8 cellular contexts compared by ENCODE assay signal in genomic region chr1:147641695-147642592, GRCh38. TPM values are rescaled to one million over a fixed set of nuclear protein-coding genes. Genes with fewer than 3 reads are reported as not detected.
DNase-seq lines count a peak whose midpoint lies in the region; TF ChIP-seq lines count a peak whose summit lies in the region.

No MANE protein-coding gene starts in this region.

- peak; percentile 36 to 60 for DNase-seq in AML-193 (lab: John Stamatoyannopoulos, UW)
- DNase-seq in GM13977 (ENCODE audit: low spot score), result peak; percentile 49
- DNase-seq in NCI-H2171 treated with DMSO at 0.1 percent for 48 hours (lab: John Stamatoyannopoulos, UW), result peak; percentile 18
- peak; percentile 42 to 62 for DNase-seq in activated CD4-positive, alpha-beta T cell treated with anti-CD3 and anti-CD28 coated beads, Interleukin-2, amount 50 U/mL, for 48 hours
- peak; percentile 27 to 62 for DNase-seq in fibroblast of lung (ENCODE audit: low read depth in 2 of 2)
- peak in 2 of 5 donors; percentile 28 to 53 for DNase-seq in ovary
- no peak for DNase-seq in ecto neural progenitor cell (ENCODE audit: low spot score)
- DNase-seq in GF-D8 (lab: John Stamatoyannopoulos, UW), result no peak

- no peak overlapping the region for H3K4me2 ChIP-seq in fibroblast of lung (ENCODE audit: extremely low read depth, insufficient read depth, low read length)

- in situ Hi-C loops in GM13977 (cut with MboI; ENCODE audit: low pct_unique_long_range_greater_than_20kb, low sequenced_read_pairs, unreplicated experiment), result loop anchor here (25.0 kb wide), 1 partner anchor 380 kb away; no protein-coding TSS in a partner anchor

- no peak overlapping the region for H3K9ac ChIP-seq in fibroblast of lung (ENCODE audit: insufficient read depth, low read length)

- H3K27ac ChIP-seq in fibroblast of lung (ENCODE audit: insufficient read depth, low read length) (no peak overlapping the region), ovary (no peak overlapping the region)

- no peak for TF ChIP-seq POLR2A in ovary (IDR thresholded peaks at IDR 0.05)

- H3K4me1 ChIP-seq in fibroblast of lung (ENCODE audit: control insufficient read depth, extremely low read depth, insufficient read depth, low read length) (no peaks in the 10 kb centered on the region), ovary (ENCODE audit: insufficient read depth) (no peaks in the 10 kb centered on the region)

- H3K4me3 ChIP-seq in fibroblast of lung (replicated peaks in 1 of 4; ENCODE audit: control extremely low read depth in 1 of 4, insufficient read depth in 1 of 4, low read depth in 3 of 4, low read length in 4 of 4) (no peak overlapping the region), ovary (no peak overlapping the region)

- WGBS in ovary, 3 donors, result 64 to 70% (median 65%) methylated on average over 17 of the region's 17 CpGs

- intact Hi-C loops in ovary (cut with DNase I), result loop anchor here in 2 of 4 donors (5.0 to 10.0 kb wide), 3 partner anchors 145 to 367 kb away; no protein-coding TSS in a partner anchor

- TF ChIP-seq CTCF in GM13977 (IDR thresholded peaks at IDR 0.05; ENCODE audit: extremely low read depth, insufficient read depth, missing control alignments) (peak; percentile 79), fibroblast of lung (conservative IDR thresholded peaks at IDR 0.05 in 1 of 2, IDR thresholded peaks at IDR 0.05 in 1 of 2; ENCODE audit: low read depth in 1 of 2, low read length in 2 of 2) (peak; percentile 87 to 93), ovary (IDR thresholded peaks at IDR 0.05) (peak; percentile 40 to 54 (median 52))

- no peaks in the 10 kb centered on the region for H4K20me1 ChIP-seq in fibroblast of lung (ENCODE audit: control insufficient read depth, extremely low read depth, insufficient read depth, low read length)

- no peak for TF ChIP-seq EP300 in ovary (IDR thresholded peaks at IDR 0.05)

- H3K9me3 ChIP-seq in fibroblast of lung (ENCODE audit: control insufficient read depth, insufficient read depth, low read depth, low read length), result no peaks in the 10 kb centered on the region
- no peaks in the 10 kb centered on the region for H3K9me3 ChIP-seq in ovary

- no peak overlapping the region for H2AFZ ChIP-seq in fibroblast of lung (ENCODE audit: low read length)

- no peaks in the 10 kb centered on the region for H3K27me3 ChIP-seq in fibroblast of lung (ENCODE audit: control insufficient read depth, insufficient read depth, low read length)
- no peaks in the 10 kb centered on the region for H3K27me3 ChIP-seq in ovary

- no peaks in the 10 kb centered on the region for H3K79me2 ChIP-seq in fibroblast of lung (ENCODE audit: control insufficient read depth, insufficient read depth, low read length)

- H3K36me3 ChIP-seq in fibroblast of lung (ENCODE audit: control insufficient read depth, insufficient read depth, low read length), result no peaks in the 10 kb centered on the region
- H3K36me3 ChIP-seq in ovary, result no peaks in the 10 kb centered on the region

RNA-seq across cellular contexts. Expression of gene ACP6, which starts 28.4 kb away (rescaled TPM):
- total RNA-seq in fibroblast of lung, result 5.1 and 7.4 TPM in 2 replicates
- polyA plus RNA-seq in fibroblast of lung, result 3.9 and 7.6 TPM in 2 replicates
- polyA plus RNA-seq in fibroblast of lung (2012), result 5.9 and 12.2 TPM in 2 replicates
- polyA minus RNA-seq in fibroblast of lung (ENCODE audit: low replicate concordance), result 5.3 and 11.6 TPM in 2 replicates
- 10 to 100 TPM; 14.5 to 23.8 (median 17.8) TPM for total RNA-seq in ovary
- 10 to 100 TPM in 1 of 2 donors, 1 to 10 TPM in 1; 8.0 to 28.1 TPM for polyA plus RNA-seq in ovary

Comparison
In these comparisons a context has a peak if more than half of its experiments do, and no peak if none do; other contexts are left out.
1. DNase-seq: peak in AML-193 (2 of 2), GM13977 (single experiment), NCI-H2171 treated with DMSO at 0.1 percent for 48 hours (single experiment), activated CD4-positive, alpha-beta T cell treated with anti-CD3 and anti-CD28 coated beads, Interleukin-2, amount 50 U/mL, for 48 hours (2 of 2) and fibroblast of lung (2 of 2); none in ecto neural progenitor cell (single experiment) and GF-D8 (single experiment).
2. Peak in every context shown above with its lines, with median percentiles within 50 percentile points of each other: CTCF ChIP-seq.